In genomic region chr10:45443101-45444009, GRCh38 we compare ENCODE assay signal across 23 cellular contexts.
"Had no signal": no experiment of that assay in that cellular context is flagged by ENCODE, and none has a peak within 500 bp of the region (broad histone marks: within the 10 kb centered on the region; RNA-seq: fewer than 3 reads in every experiment).

No MANE protein-coding gene starts in this region.

- H3K27ac ChIP-seq: body of pancreas, cardiac muscle cell, parathyroid adenoma, spleen, tibial artery had no signal

- H3K9me3 ChIP-seq: body of pancreas, neutrophil, spleen, tibial artery had no signal

- H3K27me3 ChIP-seq: body of pancreas, cardiac muscle cell, neutrophil had no signal

- DNase-seq: activated B cell treated with CpG ODN at 0.5 μM for 24 hours; activated CD4-positive, alpha-beta T cell treated with anti-CD3 and anti-CD28 coated beads for 36 hours; activated CD4-positive, alpha-beta T cell treated with anti-CD3 and anti-CD28 coated beads, Interleukin-2, amount 50 U/mL, for 4 hours; activated effector memory CD4-positive, alpha-beta T cell treated with Interleukin-2 at 50 U/mL for 16 hours; activated naive CD4-positive, alpha-beta T cell treated with anti-CD3 and anti-CD28 coated beads, Interleukin-2, amount 50 U/mL, for 16 hours; activated T-cell treated with anti-CD3 and anti-CD28 coated beads, Interleukin-2, amount 50 U/mL, for 72 hours; anterior cingulate cortex; body of pancreas; dermis blood vessel endothelial cell; effector CD8-positive, alpha-beta T cell; foreskin melanocyte; kidney glomerular epithelial cell; midbrain; spleen; stimulated activated CD4-positive, alpha-beta T cell treated with anti-CD3 and anti-CD28 coated beads, Interleukin-4, amount 100 ng/mL, for 1 hour; SW 1271; T-helper 17 cell; tibial artery had no signal

- H3K27ac Mint-ChIP-seq: activated B cell treated with CpG ODN at 0.5 μM for 24 hours; activated CD4-positive, alpha-beta T cell treated with anti-CD3 and anti-CD28 coated beads for 36 hours; activated T-cell treated with anti-CD3 and anti-CD28 coated beads, Interleukin-2, amount 50 U/mL, for 72 hours; natural killer cell treated with Interleukin-12 subunit alpha and Interleukin-12 subunit beta and Interleukin-15 and Interleukin-18, amount 100 ng/mL, for 72 hours; stimulated activated naive CD8-positive, alpha-beta T cell treated with anti-CD3 and anti-CD28 coated beads, Interleukin-15, Interleukin-2, amounts not matched to agents 100 ng/mL and 50 ng/mL, for 24 hours; T-helper 17 cell had no signal

- H3K4me1 ChIP-seq: parathyroid adenoma, tibial artery had no signal

- H3K36me3 Mint-ChIP-seq: natural killer cell treated with Interleukin-12 subunit alpha and Interleukin-12 subunit beta and Interleukin-15 and Interleukin-18, amount 100 ng/mL, for 72 hours had no signal

- H3K27me3 Mint-ChIP-seq: activated B cell treated with CpG ODN at 0.5 μM for 24 hours; stimulated activated naive CD8-positive, alpha-beta T cell treated with anti-CD3 and anti-CD28 coated beads, Interleukin-15, Interleukin-2, amounts not matched to agents 100 ng/mL and 50 ng/mL, for 24 hours had no signal

- ATAC-seq: activated CD4-positive, alpha-beta T cell treated with anti-CD3 and anti-CD28 coated beads for 36 hours; body of pancreas; natural killer cell treated with Interleukin-12 subunit alpha and Interleukin-12 subunit beta and Interleukin-15 and Interleukin-18, amount 100 ng/mL, for 72 hours; T-helper 17 cell had no signal

- H3K4me3 ChIP-seq: body of pancreas, cardiac muscle cell, spleen, tibial artery had no signal

- H3K4me3 Mint-ChIP-seq: activated B cell treated with CpG ODN at 0.5 μM for 24 hours; activated CD4-positive, alpha-beta T cell treated with anti-CD3 and anti-CD28 coated beads for 36 hours; activated T-cell treated with anti-CD3 and anti-CD28 coated beads, Interleukin-2, amount 50 U/mL, for 72 hours; natural killer cell treated with Interleukin-12 subunit alpha and Interleukin-12 subunit beta and Interleukin-15 and Interleukin-18, amount 100 ng/mL, for 72 hours; stimulated activated naive CD8-positive, alpha-beta T cell treated with anti-CD3 and anti-CD28 coated beads, Interleukin-15, Interleukin-2, amounts not matched to agents 100 ng/mL and 50 ng/mL, for 24 hours; T-helper 17 cell had no signal

- H3K9me3 Mint-ChIP-seq: activated B cell treated with CpG ODN at 0.5 μM for 24 hours; activated T-cell treated with anti-CD3 and anti-CD28 coated beads, Interleukin-2, amount 50 U/mL, for 72 hours; natural killer cell treated with Interleukin-12 subunit alpha and Interleukin-12 subunit beta and Interleukin-15 and Interleukin-18, amount 100 ng/mL, for 72 hours; stimulated activated naive CD8-positive, alpha-beta T cell treated with anti-CD3 and anti-CD28 coated beads, Interleukin-15, Interleukin-2, amounts not matched to agents 100 ng/mL and 50 ng/mL, for 24 hours had no signal

- H3K4me1 Mint-ChIP-seq: activated B cell treated with CpG ODN at 0.5 μM for 24 hours; activated CD4-positive, alpha-beta T cell treated with anti-CD3 and anti-CD28 coated beads for 36 hours had no signal
